8 cellular contexts compared by ENCODE assay signal in the genomic region with DNA sequence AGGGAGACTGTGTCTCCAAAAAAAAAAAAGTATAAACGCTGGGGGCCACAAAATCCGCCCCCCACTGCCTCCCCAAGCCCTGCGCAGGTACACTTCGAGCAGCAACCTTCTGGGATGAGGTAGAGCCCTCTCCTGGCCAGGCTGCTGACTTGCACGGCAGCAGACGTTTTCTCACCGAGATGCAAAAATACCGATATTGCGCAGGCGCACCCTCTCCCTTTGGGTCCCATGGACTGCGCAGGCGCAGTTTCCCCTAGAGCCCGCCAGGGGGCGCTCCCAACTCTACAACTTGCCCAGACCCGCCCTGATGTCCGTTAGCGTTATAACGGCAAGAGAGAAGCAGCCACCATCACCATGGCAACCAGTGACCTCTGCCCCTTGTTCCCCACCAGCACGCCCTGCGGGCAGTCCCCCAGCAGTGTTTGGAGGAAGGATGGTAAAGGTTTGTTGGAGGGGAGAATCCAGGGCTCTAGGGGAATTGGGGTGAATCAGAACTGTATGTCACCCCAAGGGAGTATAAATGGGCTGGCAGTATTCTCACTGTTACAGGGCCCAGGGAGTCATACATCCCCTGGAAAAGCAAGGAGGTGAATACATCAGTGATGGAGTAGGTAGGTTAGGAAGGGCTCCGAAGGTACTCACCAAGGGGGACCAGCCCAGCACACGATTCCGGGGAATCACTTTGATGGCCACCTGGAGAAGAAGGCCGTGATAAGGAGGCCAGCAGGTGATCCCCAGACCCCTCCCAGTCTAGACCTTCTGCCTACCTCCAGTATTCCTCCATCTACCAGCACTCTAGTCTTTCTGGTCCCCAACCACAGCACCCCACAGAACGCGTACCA. TPM values are rescaled to one million over a fixed set of nuclear protein-coding genes. Genes with fewer than 3 reads are reported as not detected.
DNase-seq lines count a peak whose midpoint lies in the region; ATAC-seq and TF ChIP-seq lines count a peak whose summit lies in the region.

No MANE protein-coding gene starts in this region.

- no peak overlapping the region for H2BK20ac ChIP-seq in IMR-90 (ENCODE audit: low read depth, low read length)

- H2AK5ac ChIP-seq in IMR-90 (ENCODE audit: low read depth, low read length) = no peak overlapping the region; the same call in none of the 2 replicates

- peak overlapping the region; percentile 83 to 91 (median 86) for H3K9ac ChIP-seq in BLaER1 treated with 17β-estradiol and CSF1 and Interleukin-3, amounts not matched to agents 10 nM and 100 nM
- H3K9ac ChIP-seq in IMR-90 (ENCODE audit: low read depth, low read length) (no peak overlapping the region), OCI-LY3 (ENCODE audit: low read length) (peak overlapping the region; percentile 99)

- in situ Hi-C loops in IMR-90 (cut with MboI; ENCODE audit: low sequenced_read_pairs) = no loop called here

- peaks cover 27 to 73% (median 55%) of the 10 kb centered on the region in 11 experiments; a peak in 21 of 22 replicates for H4K20me1 ChIP-seq in BLaER1 treated with 17β-estradiol and CSF1 and Interleukin-3, amounts not matched to agents 10 nM and 100 nM
- peaks cover 16% of the 10 kb centered on the region; the same call in 1 of the 2 replicates for H4K20me1 ChIP-seq in IMR-90 (ENCODE audit: insufficient read depth, low read length)
- peaks cover 59% of the 10 kb centered on the region for H4K20me1 ChIP-seq in OCI-LY3 (ENCODE audit: insufficient read depth, low read length)

- H4K8ac ChIP-seq in IMR-90 (ENCODE audit: low read depth in 2 of 2, low read length in 2 of 2) = peak overlapping the region in 1 of 2 experiments; percentile 56; a peak in 1 of 4 replicates

- no peak overlapping the region; the same call in 1 of the 2 replicates for H3K23ac ChIP-seq in IMR-90 (ENCODE audit: low read depth, low read length)

- no peak overlapping the region for H4K91ac ChIP-seq in IMR-90 (ENCODE audit: insufficient read depth, low read depth, low read length)

- H2AFZ ChIP-seq in IMR-90 (replicated peaks; ENCODE audit: low read length, poor library complexity) (peak overlapping the region; percentile 67), OCI-LY3 (ENCODE audit: low read depth, low read length) (no peak overlapping the region)

- peak overlapping the region; percentile 55 for H2AK9ac ChIP-seq in IMR-90 (replicated peaks; ENCODE audit: low read depth, low read length, poor library complexity)

- H3K79me1 ChIP-seq in IMR-90 (ENCODE audit: low read depth in 1 of 2, low read length in 2 of 2) = peaks cover 4 to 21% of the 10 kb centered on the region in 2 experiments; a peak in 2 of 4 replicates

- peaks cover 19 to 44% (median 30%) of the 10 kb centered on the region in 11 experiments for H3K36me3 ChIP-seq in BLaER1 treated with 17β-estradiol and CSF1 and Interleukin-3, amounts not matched to agents 10 nM and 100 nM
- H3K36me3 ChIP-seq in IMR-90 (ENCODE audit: control insufficient read depth, insufficient read depth, low read length) (peaks cover 2% of the 10 kb centered on the region; the same call in 1 of the 2 replicates), OCI-LY3 (replicated peaks; ENCODE audit: low read depth, low read length) (peaks cover 68% of the 10 kb centered on the region)

- WGBS in IMR-90 (ENCODE audit: extremely low coverage in 2 of 2, insufficient read length in 1 of 2), 2 experiments = 50% methylated on average over 11 of the region's 26 CpGs; no CpG with 5 or more reads in 1 of the 2 experiments

- peak overlapping the region; percentile 70 to 85 (median 76) for H3K4me3 ChIP-seq in BLaER1 treated with 17β-estradiol and CSF1 and Interleukin-3, amounts not matched to agents 10 nM and 100 nM
- H3K4me3 ChIP-seq in IMR-90 (ENCODE audit: insufficient read depth, low read depth, low read length) = no peak overlapping the region
- peak overlapping the region; percentile 100 for H3K4me3 ChIP-seq in OCI-LY3 (ENCODE audit: low read length)
- peak overlapping the region; percentile 61 for H3K4me3 ChIP-seq in epithelial cell of esophagus (ENCODE audit: low read length)
- H3K4me3 ChIP-seq in mononuclear cell (ENCODE audit: low read length) = peak overlapping the region; percentile 81

- peak; percentile 46 for TF ChIP-seq RAD21 in IMR-90 (IDR thresholded peaks at IDR 0.05; ENCODE audit: low read length)

- no peak overlapping the region for H2BK5ac ChIP-seq in IMR-90 (ENCODE audit: low read depth, low read length, poor library complexity, severe bottlenecking)

- no peak overlapping the region for H2BK120ac ChIP-seq in IMR-90 (ENCODE audit: low read depth, low read length)

- 0 out of 2 replicates have a peak overlapping the region, but pooled peaks have one; percentile 19 for H3K4ac ChIP-seq in IMR-90 (ENCODE audit: low read depth, low read length)

- BruUV-seq in IMR-90 (replicated peaks; lab: Mats Ljungman, UMichigan) = no TSS peak

- H3K18ac ChIP-seq in IMR-90 (ENCODE audit: low read depth, low read length) = no peak overlapping the region

- dilution Hi-C loops in IMR-90 (cut with HindIII; ENCODE audit: low sequenced_read_pairs, unreplicated experiment) = no loop called here

- H4K5ac ChIP-seq in IMR-90 (ENCODE audit: low read depth, low read length) = no peak overlapping the region

- ATAC-seq in GM19452 (IDR thresholded peaks at IDR 0.05; ENCODE audit: unreplicated experiment) (peak; percentile 46), IMR-90 (ENCODE audit: low read depth) (peak; percentile 70)

- DNase-seq in IMR-90 (peak; percentile 85), activated T-cell treated with anti-CD3 and anti-CD28 coated beads for 4 hours (peak; percentile 76), epithelial cell of esophagus (ENCODE audit: low read depth) (peak; percentile 87)
- DNase-seq in stimulated activated CD8-positive, alpha-beta memory T cell treated with anti-CD3 and anti-CD28 coated beads, Interleukin-4, amount 100 ng/mL, for 1 hour (ENCODE audit: low read depth in 2 of 2, low spot score in 1 of 2) = peak; percentile 61 to 75

- peaks cover 0 to 7% (median 0%) of the 10 kb centered on the region in 11 experiments; a peak in 3 of 22 replicates for H3K9me3 ChIP-seq in BLaER1 treated with 17β-estradiol and CSF1 and Interleukin-3, amounts not matched to agents 10 nM and 100 nM (replicated peaks in 1 of 11)
- H3K9me3 ChIP-seq in IMR-90 (ENCODE audit: control insufficient read depth, insufficient read depth, low read length) = no peaks in the 10 kb centered on the region
- H3K9me3 ChIP-seq in OCI-LY3 (ENCODE audit: insufficient read depth, low read length) = no peaks in the 10 kb centered on the region
- H3K9me3 ChIP-seq in mononuclear cell (ENCODE audit: low read depth, low read length) = no peaks in the 10 kb centered on the region

- POLR2A ChIA-PET in IMR-90 (lab: Charles Lee; ENCODE audit: unreplicated experiment) = no interaction called here

- no peak for TF ChIP-seq POLR2A in IMR-90 (IDR thresholded peaks at IDR 0.05; ENCODE audit: low read depth, low read length)

- H3K9me1 ChIP-seq in IMR-90 (ENCODE audit: insufficient read depth, low read length) = peaks cover 5% of the 10 kb centered on the region; the same call in 1 of the 2 replicates

- no peak overlapping the region for H3K56ac ChIP-seq in IMR-90 (ENCODE audit: extremely low read depth, insufficient read depth, low read length)

- H3K4me2 ChIP-seq in BLaER1 treated with 17β-estradiol and CSF1 and Interleukin-3, amounts not matched to agents 10 nM and 100 nM = peak overlapping the region; percentile 66 to 90 (median 82)
- H3K4me2 ChIP-seq in IMR-90 (ENCODE audit: low read depth, low read length) (peak overlapping the region; percentile 93), OCI-LY3 (ENCODE audit: low read length) (peak overlapping the region; percentile 94)

- intact Hi-C loops in IMR-90 (cut with micrococcal nuclease) = loop anchor here (2.0 to 5.0 kb wide), 3 partner anchors 125 to 269 kb away; a partner anchor contains a TSS

- peak; percentile 91 for TF ChIP-seq CTCF in IMR-90 (conservative IDR thresholded peaks at IDR 0.05; ENCODE audit: low read depth, low read length)
- TF ChIP-seq CTCF in OCI-LY3 (IDR thresholded peaks at IDR 0.05; ENCODE audit: low read depth, low read length) = peak; percentile 85
- peak; percentile 82 for TF ChIP-seq CTCF in epithelial cell of esophagus (IDR thresholded peaks at IDR 0.05; ENCODE audit: insufficient read depth, low read depth, low read length, missing control alignments)

- peak overlapping the region; percentile 6 to 89 (median 82); a peak in 17 of 22 replicates for H3K27ac ChIP-seq in BLaER1 treated with 17β-estradiol and CSF1 and Interleukin-3, amounts not matched to agents 10 nM and 100 nM
- no peak overlapping the region for H3K27ac ChIP-seq in IMR-90 (ENCODE audit: insufficient read depth, low read length)
- peak overlapping the region; percentile 98 for H3K27ac ChIP-seq in OCI-LY3 (ENCODE audit: low read length)

- H3K4me1 ChIP-seq in BLaER1 treated with 17β-estradiol and CSF1 and Interleukin-3, amounts not matched to agents 10 nM and 100 nM = peaks cover 24 to 70% (median 34%) of the 10 kb centered on the region in 10 experiments
- H3K4me1 ChIP-seq in IMR-90 (ENCODE audit: control insufficient read depth, insufficient read depth, low read length) (peaks cover 3% of the 10 kb centered on the region; the same call in 1 of the 2 replicates), OCI-LY3 (ENCODE audit: low read length) (peaks cover 53% of the 10 kb centered on the region), mononuclear cell (ENCODE audit: insufficient read depth, low read length) (peaks cover 73% of the 10 kb centered on the region)

- H3K14ac ChIP-seq in IMR-90 (replicated peaks; ENCODE audit: low read depth, low read length) = no peak overlapping the region

- H3K27me3 ChIP-seq in BLaER1 treated with 17β-estradiol and CSF1 and Interleukin-3, amounts not matched to agents 10 nM and 100 nM = peaks cover 28 to 62% (median 48%) of the 10 kb centered on the region in 11 experiments; a peak in 20 of 22 replicates
- no peaks in the 10 kb centered on the region for H3K27me3 ChIP-seq in IMR-90 (ENCODE audit: control insufficient read depth, insufficient read depth, low read length)
- no peaks in the 10 kb centered on the region for H3K27me3 ChIP-seq in OCI-LY3 (ENCODE audit: low read depth, low read length)
- H3K27me3 ChIP-seq in mononuclear cell (ENCODE audit: insufficient read depth, low read length) = no peaks in the 10 kb centered on the region

- peaks cover 88% of the 10 kb centered on the region for H3K79me2 ChIP-seq in OCI-LY3 (ENCODE audit: low read length)

- CTCF ChIA-PET in IMR-90 (lab: Yijun Ruan, JAX) = interaction anchor here (0.9 kb wide), 1 partner anchor 127 kb away, joined by 3 read pairs; no protein-coding TSS in a partner anchor

- H2BK15ac ChIP-seq in IMR-90 (ENCODE audit: low read depth, low read length) = no peak overlapping the region

RNA-seq across cellular contexts. Expression of a gene that starts 1.5 kb away (rescaled TPM):
- 6.9 and 7.3 TPM in 2 replicates for total RNA-seq in IMR-90 (2012; rRNA removed)
- polyA plus RNA-seq in IMR-90 (2012; rRNA removed) = 8.1 and 9.4 TPM in 2 replicates
- 4.8 and 6.5 TPM in 2 replicates for polyA plus RNA-seq in IMR-90 (2012; cell fraction: cytosol; rRNA removed)
- polyA plus RNA-seq in IMR-90 (2012; cell fraction: nucleus; rRNA removed; ENCODE audit: low replicate concordance) = 19.3 and 20.5 TPM in 2 replicates
- total RNA-seq in mononuclear cell = 239 TPM

RNA-seq across cellular contexts. Expression of a gene that starts 5.9 kb away (rescaled TPM):
- total RNA-seq in IMR-90 (2012; rRNA removed) (10.8 and 12.5 TPM in 2 replicates), mononuclear cell (8.5 TPM)
- 48.3 and 53.0 TPM in 2 replicates for polyA plus RNA-seq in IMR-90 (2012; rRNA removed)
- 51.6 and 70.4 TPM in 2 replicates for polyA plus RNA-seq in IMR-90 (2012; cell fraction: cytosol; rRNA removed)
- polyA plus RNA-seq in IMR-90 (2012; cell fraction: nucleus; rRNA removed; ENCODE audit: low replicate concordance) = 27.3 and 57.6 TPM in 2 replicates

RNA-seq across cellular contexts. Expression of a gene that starts 19.6 kb away (rescaled TPM):
- total RNA-seq in IMR-90 (2012; rRNA removed) (120 and 124 TPM in 2 replicates), mononuclear cell (37.6 TPM)
- polyA plus RNA-seq in IMR-90 (2012; rRNA removed) = 96.4 and 105 TPM in 2 replicates
- 87.0 and 119 TPM in 2 replicates for polyA plus RNA-seq in IMR-90 (2012; cell fraction: cytosol; rRNA removed)
- polyA plus RNA-seq in IMR-90 (2012; cell fraction: nucleus; rRNA removed; ENCODE audit: low replicate concordance) = 140 and 147 TPM in 2 replicates

RNA-seq across cellular contexts. Expression of a gene that starts 19.8 kb away (rescaled TPM):
- 25.6 and 28.7 TPM in 2 replicates for total RNA-seq in IMR-90 (2012; rRNA removed)
- 73.6 and 91.2 TPM in 2 replicates for polyA plus RNA-seq in IMR-90 (2012; rRNA removed)
- 72.5 and 95.1 TPM in 2 replicates for polyA plus RNA-seq in IMR-90 (2012; cell fraction: cytosol; rRNA removed)
- 29.4 and 51.9 TPM in 2 replicates for polyA plus RNA-seq in IMR-90 (2012; cell fraction: nucleus; rRNA removed; ENCODE audit: low replicate concordance)
- total RNA-seq in mononuclear cell = 18.3 TPM

RNA-seq across cellular contexts. Expression of a gene that starts 40.0 kb away (rescaled TPM):
- 30.6 and 31.7 TPM in 2 replicates for total RNA-seq in IMR-90 (2012; rRNA removed)
- 48.3 and 50.4 TPM in 2 replicates for polyA plus RNA-seq in IMR-90 (2012; rRNA removed)
- polyA plus RNA-seq in IMR-90 (2012; cell fraction: cytosol; rRNA removed) = 38.0 and 48.9 TPM in 2 replicates
- 99.0 and 150 TPM in 2 replicates for polyA plus RNA-seq in IMR-90 (2012; cell fraction: nucleus; rRNA removed; ENCODE audit: low replicate concordance)
- total RNA-seq in mononuclear cell = 56.1 TPM

Comparison
In these comparisons a context has a peak if more than half of its experiments do, and no peak if none do; other contexts are left out.
1. RNA of a gene that starts 1.5 kb away (total RNA-seq): 239 TPM in mononuclear cell (single experiment); 6.9 to 7.3 TPM in IMR-90; every median in the first group is over 10 times any median in the second.
2. Peak in every context shown above with its lines, with median percentiles within 50 percentile points of each other: H3K4me2 ChIP-seq, DNase-seq and CTCF ChIP-seq.